8 cellular contexts compared by ENCODE assay signal in the genomic region with DNA sequence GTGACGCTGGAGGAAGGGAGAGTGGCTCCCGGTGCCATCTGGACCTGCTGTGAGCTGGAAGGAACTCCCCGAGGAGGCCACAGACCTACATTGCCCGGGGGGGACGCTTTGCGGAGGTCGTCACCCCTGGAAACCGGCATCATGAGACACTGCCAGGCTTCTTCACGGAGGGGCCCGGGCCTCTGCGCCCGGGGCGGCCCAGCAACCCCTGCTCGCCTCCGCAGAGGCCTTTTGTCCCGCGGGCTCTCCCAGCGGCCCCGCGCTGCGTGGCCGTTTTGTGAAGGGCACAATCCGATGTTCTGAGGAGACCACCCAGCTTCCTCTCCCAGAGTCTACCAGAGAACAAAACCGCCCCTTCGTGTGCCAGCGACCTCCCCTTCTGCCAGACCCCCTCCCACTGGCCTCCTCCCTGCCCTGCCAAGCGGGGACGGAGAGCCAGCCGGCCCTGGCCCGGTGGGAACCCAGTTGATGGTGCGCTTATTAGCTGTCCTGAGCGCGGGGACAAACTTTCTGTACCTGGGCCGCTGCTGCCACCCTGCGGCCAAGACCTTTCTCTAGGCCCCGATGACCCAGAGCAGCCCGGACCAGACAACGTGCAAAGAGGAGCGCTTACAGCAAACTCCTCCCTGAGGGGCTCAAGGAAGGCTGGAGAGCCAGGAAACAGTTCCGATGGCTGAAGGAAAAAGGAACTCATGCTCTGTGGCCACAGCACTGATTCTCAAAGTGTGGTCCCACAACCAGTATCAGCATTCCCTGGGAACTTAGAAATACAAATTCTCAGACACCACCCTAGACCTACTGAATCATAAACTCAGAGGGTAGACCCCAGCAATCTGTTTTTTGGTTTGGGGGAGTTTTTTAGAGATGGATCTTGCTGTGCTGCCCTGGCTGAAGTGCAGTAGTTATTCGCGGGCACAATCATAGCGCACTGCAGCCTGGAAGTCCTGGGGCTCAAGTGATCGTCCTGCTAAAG.
DNase-seq lines count a peak whose midpoint lies in the region; ATAC-seq and TF ChIP-seq lines count a peak whose summit lies in the region.

No MANE protein-coding gene starts in this region.

- H3K27me3 ChIP-seq in BLaER1 (no peaks in the 10 kb centered on the region), NT2/D1 (ENCODE audit: insufficient read depth, insufficient read length) (peaks cover 31% of the 10 kb centered on the region), adrenal gland (no peaks in the 10 kb centered on the region), trophoblast cell (ENCODE audit: insufficient read depth, low read length) (no peaks in the 10 kb centered on the region)

- peaks cover 9% of the 10 kb centered on the region for H3K79me1 ChIP-seq in trophoblast cell (ENCODE audit: low read length)

- H3K4me1 ChIP-seq in BLaER1 (peaks cover 29% of the 10 kb centered on the region), NT2/D1 (ENCODE audit: insufficient read depth, insufficient read length) (no peaks in the 10 kb centered on the region), adrenal gland (replicated peaks in 1 of 2) (peaks cover 0 to 14% of the 10 kb centered on the region in 2 donors), trophoblast cell (ENCODE audit: control insufficient read depth in 1 of 2, insufficient read depth in 2 of 2, low read length in 2 of 2) (peaks cover 4 to 16% of the 10 kb centered on the region in 2 experiments)

- no peak for TF ChIP-seq POLR2A in adrenal gland (IDR thresholded peaks at IDR 0.05)

- H2BK5ac ChIP-seq in trophoblast cell (ENCODE audit: low read depth, low read length, poor library complexity), result no peak overlapping the region

- ATAC-seq in GM18909 (IDR thresholded peaks at IDR 0.05; ENCODE audit: poor library complexity, unreplicated experiment), result peak; percentile 76
- ATAC-seq in HG03097 (IDR thresholded peaks at IDR 0.05; ENCODE audit: low FRiP score, unreplicated experiment), result peak; percentile 63
- ATAC-seq in left ventricle myocardium superior, result peak; percentile 82

- H2BK120ac ChIP-seq in trophoblast cell (ENCODE audit: insufficient read depth, low read length, poor library complexity), result no peak overlapping the region

- peak; percentile 31 to 72 (median 66) for TF ChIP-seq CTCF in adrenal gland (IDR thresholded peaks at IDR 0.05)

- H3K36me3 ChIP-seq in BLaER1 (no peaks in the 10 kb centered on the region), NT2/D1 (ENCODE audit: insufficient read depth, insufficient read length, low read length) (no peaks in the 10 kb centered on the region), adrenal gland (replicated peaks in 1 of 2) (no peaks in the 10 kb centered on the region), trophoblast cell (ENCODE audit: control insufficient read depth in 1 of 2, insufficient read depth in 2 of 2, low read length in 2 of 2) (no peaks in the 10 kb centered on the region)

- no peak overlapping the region for H3K14ac ChIP-seq in trophoblast cell (ENCODE audit: low read length)

- H2AK5ac ChIP-seq in trophoblast cell (ENCODE audit: low read length), result no peak overlapping the region

- peak overlapping the region; percentile 18 for H4K8ac ChIP-seq in trophoblast cell (ENCODE audit: low read depth, low read length)

- H4K20me1 ChIP-seq in BLaER1, result no peaks in the 10 kb centered on the region

- peak overlapping the region; percentile 72 for H3K4me2 ChIP-seq in BLaER1
- H3K4me2 ChIP-seq in trophoblast cell (ENCODE audit: low read length), result peak overlapping the region; percentile 54

- 23 to 48% (median 25%) methylated on average over 11 to 44 of the region's 44 CpGs for WGBS in adrenal gland, 4 donors
- no CpG with 5 or more reads among the region's 44 CpGs for WGBS in trophoblast cell (ENCODE audit: extremely low coverage, insufficient coverage, insufficient read length)

- DNase-seq in NT2/D1 (ENCODE audit: low read depth, low spot score), result peak; percentile 59
- peak; percentile 65 to 82 (median 77) for DNase-seq in adrenal gland
- DNase-seq in left ventricle myocardium superior, result peak; percentile 89
- DNase-seq in trophoblast cell, result peak; percentile 78 to 89
- DNase-seq in NCI-H128 (lab: John Stamatoyannopoulos, UW; ENCODE audit: unreplicated experiment), result no peak

- peak overlapping the region; percentile 26 for H2BK12ac ChIP-seq in trophoblast cell (ENCODE audit: low read length)

- H3K4me3 ChIP-seq in BLaER1 (peak overlapping the region; percentile 60), NT2/D1 (ENCODE audit: insufficient read length, low read depth) (peak overlapping the region; percentile 33), adrenal gland (no peak overlapping the region), trophoblast cell (ENCODE audit: low read depth, low read length) (no peak overlapping the region)

- no peak overlapping the region for H3K18ac ChIP-seq in trophoblast cell (ENCODE audit: low read length)

- no peak overlapping the region for H4K12ac ChIP-seq in trophoblast cell (ENCODE audit: low read depth, low read length)

- peak overlapping the region; percentile 16 for H4K91ac ChIP-seq in trophoblast cell (ENCODE audit: low read depth, low read length)

- H3K4ac ChIP-seq in trophoblast cell (ENCODE audit: low read depth, low read length), result no peak overlapping the region

- H3K79me2 ChIP-seq in trophoblast cell (ENCODE audit: control insufficient read depth, insufficient read depth, low read length, poor library complexity), result peaks cover 6% of the 10 kb centered on the region

- H3K9ac ChIP-seq in BLaER1 (peak overlapping the region; percentile 28), NT2/D1 (ENCODE audit: insufficient read length, low read depth) (peak overlapping the region; percentile 51), trophoblast cell (ENCODE audit: low read length) (no peak overlapping the region)

- H3K27ac ChIP-seq in BLaER1 (peak overlapping the region; percentile 25; the same call in 1 of the 2 replicates), adrenal gland (peak overlapping the region in 1 of 5 donors; percentile 51), trophoblast cell (ENCODE audit: low read depth, low read length) (no peak overlapping the region)

- intact Hi-C loops in adrenal gland (cut with DNase I) (loop anchor here (2.0 to 10.0 kb wide), 4 partner anchors 186 to 281 kb away; no protein-coding TSS in a partner anchor), left ventricle myocardium superior (cut with micrococcal nuclease) (loop anchor here (2.0 to 10.0 kb wide), 2 partner anchors 88 to 276 kb away; a partner anchor contains a TSS)

- H3K23ac ChIP-seq in trophoblast cell (ENCODE audit: low read length), result no peak overlapping the region

- H3K9me3 ChIP-seq in BLaER1, result no peaks in the 10 kb centered on the region
- H3K9me3 ChIP-seq in NT2/D1 (ENCODE audit: insufficient read depth, low read length), result no peaks in the 10 kb centered on the region
- H3K9me3 ChIP-seq in adrenal gland (replicated peaks in 1 of 3), result no peaks in the 10 kb centered on the region
- H3K9me3 ChIP-seq in trophoblast cell (ENCODE audit: insufficient read depth, low read depth, low read length), result no peaks in the 10 kb centered on the region

- H2AFZ ChIP-seq in trophoblast cell (ENCODE audit: insufficient read depth, low read length, poor library complexity), result peak overlapping the region; percentile 30

Comparison
In these comparisons a context has a peak if more than half of its experiments do, and no peak if none do; other contexts are left out.
1. H3K4me3 ChIP-seq: peak in BLaER1 (single experiment) and NT2/D1 (single experiment); none in adrenal gland (0 of 4) and trophoblast cell (single experiment).
2. Peak in every context shown above with its lines, with median percentiles within 50 percentile points of each other: ATAC-seq.